2 cellular contexts compared by ENCODE assay signal in the genomic region with DNA sequence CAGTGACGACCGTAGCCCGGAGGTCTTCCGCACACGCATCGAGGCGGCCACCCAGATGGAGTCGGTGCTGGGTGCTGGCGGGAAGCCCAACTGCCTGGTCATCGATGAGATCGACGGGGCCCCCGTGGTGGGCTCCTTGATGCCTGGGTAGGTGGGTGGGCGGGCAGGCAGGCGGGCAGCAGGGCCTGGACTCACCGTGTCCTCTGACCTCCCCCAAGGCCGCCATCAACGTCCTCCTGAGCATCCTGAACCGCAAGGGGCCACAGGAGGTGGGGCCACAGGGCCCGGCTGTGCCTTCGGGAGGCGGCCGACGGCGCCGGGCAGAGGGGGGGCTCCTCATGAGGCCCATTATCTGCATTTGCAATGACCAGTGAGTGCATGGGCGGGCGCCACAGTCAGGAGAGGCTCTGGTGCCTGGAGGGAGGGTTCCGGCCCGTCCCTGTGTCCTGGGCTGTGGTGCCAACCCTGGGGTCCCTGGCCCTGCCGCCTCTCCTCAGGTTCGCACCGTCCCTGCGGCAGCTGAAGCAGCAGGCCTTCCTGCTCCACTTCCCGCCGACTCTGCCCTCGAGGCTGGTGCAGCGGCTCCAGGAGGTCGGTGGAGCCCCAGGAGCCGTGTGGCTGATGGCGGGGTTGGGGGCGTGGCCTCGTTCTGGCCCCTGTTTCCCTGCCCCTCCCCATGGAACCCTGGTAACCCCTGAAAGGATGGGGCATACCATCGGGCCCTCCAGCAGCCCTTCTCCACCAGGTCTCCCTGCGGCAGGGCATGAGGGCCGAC.
TF ChIP-seq lines count a peak whose summit lies in the region.

No MANE protein-coding gene starts in this region.

TF ChIP-seq in HEK293, 187 proteins besides CTCF, POLR2A, EP300 and RAD21:
- TF ChIP-seq KLF9 (tag by site-specific recombination; IDR thresholded peaks at IDR 0.05; ENCODE audit: low read depth) (peak; percentile 24; the same call in 1 of the 2 replicates), HIC1 (tag by site-specific recombination; IDR thresholded peaks at IDR 0.05) (peak; percentile 30; the same call in 1 of the 2 replicates), ZNF549 (tag by site-specific recombination; IDR thresholded peaks at IDR 0.05) (no peak), ZNF292 (tag by site-specific recombination; IDR thresholded peaks at IDR 0.05; ENCODE audit: borderline replicate concordance, low read depth) (no peak), ZNF596 (tag by site-specific recombination; IDR thresholded peaks at IDR 0.05) (no peak)
- TF ChIP-seq, protein P1, sequence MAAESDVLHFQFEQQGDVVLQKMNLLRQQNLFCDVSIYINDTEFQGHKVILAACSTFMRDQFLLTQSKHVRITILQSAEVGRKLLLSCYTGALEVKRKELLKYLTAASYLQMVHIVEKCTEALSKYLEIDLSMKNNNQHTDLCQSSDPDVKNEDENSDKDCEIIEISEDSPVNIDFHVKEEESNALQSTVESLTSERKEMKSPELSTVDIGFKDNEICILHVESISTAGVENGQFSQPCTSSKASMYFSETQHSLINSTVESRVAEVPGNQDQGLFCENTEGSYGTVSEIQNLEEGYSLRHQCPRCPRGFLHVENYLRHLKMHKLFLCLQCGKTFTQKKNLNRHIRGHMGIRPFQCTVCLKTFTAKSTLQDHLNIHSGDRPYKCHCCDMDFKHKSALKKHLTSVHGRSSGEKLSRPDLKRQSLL (tag by site-specific recombination; IDR thresholded peaks at IDR 0.05) = peak; percentile 91

TF ChIP-seq in K562, 482 proteins besides CTCF, POLR2A, EP300 and RAD21:
- TF ChIP-seq PCBP1 (IDR thresholded peaks at IDR 0.05; ENCODE audit: low read depth, low read length, poor library complexity, severe bottlenecking) (peak; percentile 45), RNF219 (CRISPR knock-in tag; IDR thresholded peaks at IDR 0.05) (no peak), ZNF398 (CRISPR knock-in tag; IDR thresholded peaks at IDR 0.05) (no peak)
- TF ChIP-seq, protein P2, sequence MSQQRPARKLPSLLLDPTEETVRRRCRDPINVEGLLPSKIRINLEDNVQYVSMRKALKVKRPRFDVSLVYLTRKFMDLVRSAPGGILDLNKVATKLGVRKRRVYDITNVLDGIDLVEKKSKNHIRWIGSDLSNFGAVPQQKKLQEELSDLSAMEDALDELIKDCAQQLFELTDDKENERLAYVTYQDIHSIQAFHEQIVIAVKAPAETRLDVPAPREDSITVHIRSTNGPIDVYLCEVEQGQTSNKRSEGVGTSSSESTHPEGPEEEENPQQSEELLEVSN (IDR thresholded peaks at IDR 0.05; ENCODE audit: borderline replicate concordance in 1 of 2, extremely low read depth in 1 of 2, insufficient read depth in 1 of 2, insufficient read length in 1 of 2, low read depth in 1 of 2, low read length in 1 of 2, poor library complexity in 1 of 2, severe bottlenecking in 1 of 2) = peak in 1 of 2 experiments; percentile 42
